ENCODE assay signal across 1 cellular context in genomic region chr7:94178247-94178646, GRCh38.
TF ChIP-seq lines count a peak whose summit lies in the region.

No MANE protein-coding gene starts in this region.

TF ChIP-seq in IMR-90, 13 proteins besides CTCF, POLR2A, EP300 and RAD21 (continued from another document):
- TF ChIP-seq BHLHE40 (IDR thresholded peaks at IDR 0.05; ENCODE audit: low read depth, low read length) (no peak), RFX5 (IDR thresholded peaks at IDR 0.05; ENCODE audit: low read depth, low read length) (no peak), RCOR1 (IDR thresholded peaks at IDR 0.05; ENCODE audit: insufficient replicate concordance, low read length) (no peak), SMC3 (IDR thresholded peaks at IDR 0.05; ENCODE audit: low read depth, low read length) (no peak)
